1 cellular context compared by ENCODE assay signal in the genomic region with DNA sequence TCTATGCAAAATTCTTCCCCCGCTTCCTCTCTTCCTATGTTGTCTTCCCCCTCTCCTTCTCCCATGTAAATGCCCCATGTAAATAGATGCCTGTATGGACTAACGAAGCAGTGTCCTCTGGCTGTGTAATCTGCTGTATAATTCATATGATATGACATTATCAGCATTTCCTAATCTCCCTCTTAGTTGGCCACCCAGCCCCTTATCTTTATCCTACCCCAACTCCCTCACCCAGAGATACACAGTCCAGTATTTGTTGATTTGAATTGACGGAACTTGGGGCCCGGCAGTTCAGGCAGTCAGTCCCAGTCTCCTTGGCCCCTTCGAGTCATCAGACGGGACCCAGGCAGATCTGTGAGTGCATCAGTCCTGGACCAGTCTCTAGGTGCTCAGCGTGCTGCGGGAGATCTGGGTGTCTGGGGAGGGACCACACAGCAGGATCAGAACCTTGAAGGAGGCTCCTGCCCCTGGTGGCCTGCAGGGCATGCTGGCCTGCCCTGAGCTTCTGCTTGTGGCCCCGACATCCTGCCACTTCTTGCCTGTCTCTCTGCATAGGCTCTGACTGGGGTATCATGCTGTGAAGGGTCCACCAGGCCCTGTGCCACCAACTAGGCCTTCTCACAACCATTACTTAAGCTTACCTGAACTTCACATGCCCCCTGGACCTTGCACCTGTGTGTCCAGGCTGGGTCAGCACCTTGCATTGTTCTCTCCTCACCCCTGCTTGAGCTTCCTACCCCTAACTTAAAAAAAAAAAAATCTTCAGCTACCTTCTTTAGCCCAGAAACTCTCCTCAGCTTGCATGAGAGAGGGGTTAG.
TF ChIP-seq lines count a peak whose summit lies in the region.

No MANE protein-coding gene starts in this region.

TF ChIP-seq in K562, 482 proteins besides CTCF, POLR2A, EP300 and RAD21:
- TF ChIP-seq RCOR1 (IDR thresholded peaks at IDR 0.05; ENCODE audit: borderline replicate concordance in 1 of 2, low read depth in 2 of 2, low read length in 2 of 2), result no peak
- TF ChIP-seq FOXK1 (CRISPR knock-in tag; IDR thresholded peaks at IDR 0.05; ENCODE audit: borderline replicate concordance), result 0 out of 2 replicates have a peak, but pooled peaks have one; percentile 18
